1 cellular context compared by ENCODE assay signal in genomic region chr1:3668585-3669300, GRCh38.
TF ChIP-seq lines count a peak whose summit lies in the region.

No MANE protein-coding gene starts in this region.

TF ChIP-seq in HepG2, 621 proteins besides CTCF, POLR2A, EP300 and RAD21 (continued from another document and continues in another):
- TF ChIP-seq FUBP1 (CRISPR knock-in tag; IDR thresholded peaks at IDR 0.05; ENCODE audit: borderline replicate concordance) (no peak), ZNF777 (CRISPR knock-in tag; IDR thresholded peaks at IDR 0.05) (no peak), ZNF12 (CRISPR knock-in tag; IDR thresholded peaks at IDR 0.05) (no peak), FOSL2 (CRISPR knock-in tag; IDR thresholded peaks at IDR 0.05) (peak; percentile 52), JUN (CRISPR knock-in tag; IDR thresholded peaks at IDR 0.05) (no peak), ZNF737 (CRISPR knock-in tag; IDR thresholded peaks at IDR 0.05; ENCODE audit: borderline replicate concordance) (no peak), BORCS8-MEF2B (CRISPR knock-in tag; IDR thresholded peaks at IDR 0.05) (no peak), SMARCC2 (IDR thresholded peaks at IDR 0.05) (no peak), SUZ12 (IDR thresholded peaks at IDR 0.05; ENCODE audit: low read depth, low read length) (no peak), ZBTB8A (CRISPR knock-in tag; IDR thresholded peaks at IDR 0.05; ENCODE audit: borderline replicate concordance, low read depth) (no peak), ZNF251 (CRISPR knock-in tag; IDR thresholded peaks at IDR 0.05) (no peak), ZFP36 (IDR thresholded peaks at IDR 0.05; ENCODE audit: borderline replicate concordance, low read depth, low read length, partially characterized antibody) (no peak), SNAI1 (CRISPR knock-in tag; IDR thresholded peaks at IDR 0.05; ENCODE audit: borderline replicate concordance) (peak; percentile 90; the same call in 1 of the 2 replicates), DNMT3B (CRISPR knock-in tag; conservative IDR thresholded peaks at IDR 0.05) (no peak), FOXA3 (CRISPR knock-in tag; IDR thresholded peaks at IDR 0.05) (peak; percentile 50; the same call in 1 of the 2 replicates), PHF5A (CRISPR knock-in tag; IDR thresholded peaks at IDR 0.05; ENCODE audit: low read depth, unreplicated experiment) (no peak), SIX1 (CRISPR knock-in tag; IDR thresholded peaks at IDR 0.05; ENCODE audit: borderline replicate concordance) (no peak), CEBPG (CRISPR knock-in tag; IDR thresholded peaks at IDR 0.05) (peak; percentile 99), FIP1L1 (IDR thresholded peaks at IDR 0.05; ENCODE audit: borderline replicate concordance, insufficient read depth, low read depth, low read length) (no peak), MIER2 (CRISPR knock-in tag; IDR thresholded peaks at IDR 0.05) (no peak), HNRNPH1 (optimal IDR thresholded peaks at IDR 0.05; ENCODE audit: low read depth, low read length) (no peak), MAZ (IDR thresholded peaks at IDR 0.05; ENCODE audit: borderline replicate concordance, low read depth, low read length) (peak; percentile 47; the same call in 1 of the 2 replicates), MAZ (CRISPR knock-in tag; IDR thresholded peaks at IDR 0.05; ENCODE audit: low read depth) (peak; percentile 55), ZFP36L1 (CRISPR knock-in tag; IDR thresholded peaks at IDR 0.05) (no peak), ZNF775 (CRISPR knock-in tag; IDR thresholded peaks at IDR 0.05; ENCODE audit: borderline replicate concordance) (no peak), ERF (CRISPR knock-in tag; IDR thresholded peaks at IDR 0.05) (peak; percentile 57; the same call in 1 of the 2 replicates), KAT8 (CRISPR knock-in tag; IDR thresholded peaks at IDR 0.05) (no peak), JUNB (CRISPR knock-in tag; IDR thresholded peaks at IDR 0.05; ENCODE audit: borderline replicate concordance) (no peak), CSRNP2 (CRISPR knock-in tag; conservative IDR thresholded peaks at IDR 0.05; ENCODE audit: low read depth) (no peak), SRSF9 (IDR thresholded peaks at IDR 0.05; ENCODE audit: borderline replicate concordance, insufficient read depth, low read depth, low read length, poor library complexity, severe bottlenecking) (no peak), SMYD3 (CRISPR knock-in tag; IDR thresholded peaks at IDR 0.05) (no peak), FOXK2 (IDR thresholded peaks at IDR 0.05) (no peak), ZMYM4 (CRISPR knock-in tag; IDR thresholded peaks at IDR 0.05) (0 out of 2 replicates have a peak, but pooled peaks have one; percentile 26)
- TF ChIP-seq, protein P1, sequence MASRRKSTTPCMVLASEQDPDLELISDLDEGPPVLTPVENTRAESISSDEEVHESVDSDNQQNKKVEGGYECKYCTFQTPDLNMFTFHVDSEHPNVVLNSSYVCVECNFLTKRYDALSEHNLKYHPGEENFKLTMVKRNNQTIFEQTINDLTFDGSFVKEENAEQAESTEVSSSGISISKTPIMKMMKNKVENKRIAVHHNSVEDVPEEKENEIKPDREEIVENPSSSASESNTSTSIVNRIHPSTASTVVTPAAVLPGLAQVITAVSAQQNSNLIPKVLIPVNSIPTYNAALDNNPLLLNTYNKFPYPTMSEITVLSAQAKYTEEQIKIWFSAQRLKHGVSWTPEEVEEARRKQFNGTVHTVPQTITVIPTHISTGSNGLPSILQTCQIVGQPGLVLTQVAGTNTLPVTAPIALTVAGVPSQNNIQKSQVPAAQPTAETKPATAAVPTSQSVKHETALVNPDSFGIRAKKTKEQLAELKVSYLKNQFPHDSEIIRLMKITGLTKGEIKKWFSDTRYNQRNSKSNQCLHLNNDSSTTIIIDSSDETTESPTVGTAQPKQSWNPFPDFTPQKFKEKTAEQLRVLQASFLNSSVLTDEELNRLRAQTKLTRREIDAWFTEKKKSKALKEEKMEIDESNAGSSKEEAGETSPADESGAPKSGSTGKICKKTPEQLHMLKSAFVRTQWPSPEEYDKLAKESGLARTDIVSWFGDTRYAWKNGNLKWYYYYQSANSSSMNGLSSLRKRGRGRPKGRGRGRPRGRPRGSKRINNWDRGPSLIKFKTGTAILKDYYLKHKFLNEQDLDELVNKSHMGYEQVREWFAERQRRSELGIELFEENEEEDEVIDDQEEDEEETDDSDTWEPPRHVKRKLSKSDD (CRISPR knock-in tag; IDR thresholded peaks at IDR 0.05; ENCODE audit: low read depth) = no peak
- TF ChIP-seq, protein P2, sequence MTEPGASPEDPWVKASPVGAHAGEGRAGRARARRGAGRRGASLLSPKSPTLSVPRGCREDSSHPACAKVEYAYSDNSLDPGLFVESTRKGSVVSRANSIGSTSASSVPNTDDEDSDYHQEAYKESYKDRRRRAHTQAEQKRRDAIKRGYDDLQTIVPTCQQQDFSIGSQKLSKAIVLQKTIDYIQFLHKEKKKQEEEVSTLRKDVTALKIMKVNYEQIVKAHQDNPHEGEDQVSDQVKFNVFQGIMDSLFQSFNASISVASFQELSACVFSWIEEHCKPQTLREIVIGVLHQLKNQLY (CRISPR knock-in tag; IDR thresholded peaks at IDR 0.05) = no peak
- TF ChIP-seq, protein P3, sequence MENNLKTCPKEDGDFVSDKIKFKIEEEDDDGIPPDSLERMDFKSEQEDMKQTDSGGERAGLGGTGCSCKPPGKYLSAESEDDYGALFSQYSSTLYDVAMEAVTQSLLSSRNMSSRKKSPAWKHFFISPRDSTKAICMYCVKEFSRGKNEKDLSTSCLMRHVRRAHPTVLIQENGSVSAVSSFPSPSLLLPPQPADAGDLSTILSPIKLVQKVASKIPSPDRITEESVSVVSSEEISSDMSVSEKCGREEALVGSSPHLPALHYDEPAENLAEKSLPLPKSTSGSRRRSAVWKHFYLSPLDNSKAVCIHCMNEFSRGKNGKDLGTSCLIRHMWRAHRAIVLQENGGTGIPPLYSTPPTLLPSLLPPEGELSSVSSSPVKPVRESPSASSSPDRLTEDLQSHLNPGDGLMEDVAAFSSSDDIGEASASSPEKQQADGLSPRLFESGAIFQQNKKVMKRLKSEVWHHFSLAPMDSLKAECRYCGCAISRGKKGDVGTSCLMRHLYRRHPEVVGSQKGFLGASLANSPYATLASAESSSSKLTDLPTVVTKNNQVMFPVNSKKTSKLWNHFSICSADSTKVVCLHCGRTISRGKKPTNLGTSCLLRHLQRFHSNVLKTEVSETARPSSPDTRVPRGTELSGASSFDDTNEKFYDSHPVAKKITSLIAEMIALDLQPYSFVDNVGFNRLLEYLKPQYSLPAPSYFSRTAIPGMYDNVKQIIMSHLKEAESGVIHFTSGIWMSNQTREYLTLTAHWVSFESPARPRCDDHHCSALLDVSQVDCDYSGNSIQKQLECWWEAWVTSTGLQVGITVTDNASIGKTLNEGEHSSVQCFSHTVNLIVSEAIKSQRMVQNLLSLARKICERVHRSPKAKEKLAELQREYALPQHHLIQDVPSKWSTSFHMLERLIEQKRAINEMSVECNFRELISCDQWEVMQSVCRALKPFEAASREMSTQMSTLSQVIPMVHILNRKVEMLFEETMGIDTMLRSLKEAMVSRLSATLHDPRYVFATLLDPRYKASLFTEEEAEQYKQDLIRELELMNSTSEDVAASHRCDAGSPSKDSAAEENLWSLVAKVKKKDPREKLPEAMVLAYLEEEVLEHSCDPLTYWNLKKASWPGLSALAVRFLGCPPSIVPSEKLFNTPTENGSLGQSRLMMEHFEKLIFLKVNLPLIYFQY (CRISPR knock-in tag; IDR thresholded peaks at IDR 0.05; ENCODE audit: borderline replicate concordance) = no peak
- TF ChIP-seq, protein P4, sequence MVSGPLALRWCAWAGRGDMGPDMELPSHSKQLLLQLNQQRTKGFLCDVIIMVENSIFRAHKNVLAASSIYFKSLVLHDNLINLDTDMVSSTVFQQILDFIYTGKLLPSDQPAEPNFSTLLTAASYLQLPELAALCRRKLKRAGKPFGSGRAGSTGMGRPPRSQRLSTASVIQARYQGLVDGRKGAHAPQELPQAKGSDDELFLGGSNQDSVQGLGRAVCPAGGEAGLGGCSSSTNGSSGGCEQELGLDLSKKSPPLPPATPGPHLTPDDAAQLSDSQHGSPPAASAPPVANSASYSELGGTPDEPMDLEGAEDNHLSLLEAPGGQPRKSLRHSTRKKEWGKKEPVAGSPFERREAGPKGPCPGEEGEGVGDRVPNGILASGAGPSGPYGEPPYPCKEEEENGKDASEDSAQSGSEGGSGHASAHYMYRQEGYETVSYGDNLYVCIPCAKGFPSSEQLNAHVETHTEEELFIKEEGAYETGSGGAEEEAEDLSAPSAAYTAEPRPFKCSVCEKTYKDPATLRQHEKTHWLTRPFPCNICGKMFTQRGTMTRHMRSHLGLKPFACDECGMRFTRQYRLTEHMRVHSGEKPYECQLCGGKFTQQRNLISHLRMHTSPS (CRISPR knock-in tag; IDR thresholded peaks at IDR 0.05; ENCODE audit: low read depth) = peak; percentile 79
- TF ChIP-seq, protein P5, sequence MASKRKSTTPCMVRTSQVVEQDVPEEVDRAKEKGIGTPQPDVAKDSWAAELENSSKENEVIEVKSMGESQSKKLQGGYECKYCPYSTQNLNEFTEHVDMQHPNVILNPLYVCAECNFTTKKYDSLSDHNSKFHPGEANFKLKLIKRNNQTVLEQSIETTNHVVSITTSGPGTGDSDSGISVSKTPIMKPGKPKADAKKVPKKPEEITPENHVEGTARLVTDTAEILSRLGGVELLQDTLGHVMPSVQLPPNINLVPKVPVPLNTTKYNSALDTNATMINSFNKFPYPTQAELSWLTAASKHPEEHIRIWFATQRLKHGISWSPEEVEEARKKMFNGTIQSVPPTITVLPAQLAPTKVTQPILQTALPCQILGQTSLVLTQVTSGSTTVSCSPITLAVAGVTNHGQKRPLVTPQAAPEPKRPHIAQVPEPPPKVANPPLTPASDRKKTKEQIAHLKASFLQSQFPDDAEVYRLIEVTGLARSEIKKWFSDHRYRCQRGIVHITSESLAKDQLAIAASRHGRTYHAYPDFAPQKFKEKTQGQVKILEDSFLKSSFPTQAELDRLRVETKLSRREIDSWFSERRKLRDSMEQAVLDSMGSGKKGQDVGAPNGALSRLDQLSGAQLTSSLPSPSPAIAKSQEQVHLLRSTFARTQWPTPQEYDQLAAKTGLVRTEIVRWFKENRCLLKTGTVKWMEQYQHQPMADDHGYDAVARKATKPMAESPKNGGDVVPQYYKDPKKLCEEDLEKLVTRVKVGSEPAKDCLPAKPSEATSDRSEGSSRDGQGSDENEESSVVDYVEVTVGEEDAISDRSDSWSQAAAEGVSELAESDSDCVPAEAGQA (IDR thresholded peaks at IDR 0.05; ENCODE audit: low read depth) = no peak
- TF ChIP-seq, protein P5 (CRISPR knock-in tag; IDR thresholded peaks at IDR 0.05; ENCODE audit: borderline replicate concordance) = no peak
- TF ChIP-seq, protein P6, sequence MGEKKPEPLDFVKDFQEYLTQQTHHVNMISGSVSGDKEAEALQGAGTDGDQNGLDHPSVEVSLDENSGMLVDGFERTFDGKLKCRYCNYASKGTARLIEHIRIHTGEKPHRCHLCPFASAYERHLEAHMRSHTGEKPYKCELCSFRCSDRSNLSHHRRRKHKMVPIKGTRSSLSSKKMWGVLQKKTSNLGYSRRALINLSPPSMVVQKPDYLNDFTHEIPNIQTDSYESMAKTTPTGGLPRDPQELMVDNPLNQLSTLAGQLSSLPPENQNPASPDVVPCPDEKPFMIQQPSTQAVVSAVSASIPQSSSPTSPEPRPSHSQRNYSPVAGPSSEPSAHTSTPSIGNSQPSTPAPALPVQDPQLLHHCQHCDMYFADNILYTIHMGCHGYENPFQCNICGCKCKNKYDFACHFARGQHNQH (CRISPR knock-in tag; IDR thresholded peaks at IDR 0.05) = peak; percentile 50; the same call in 1 of the 2 replicates
- TF ChIP-seq, protein P7, sequence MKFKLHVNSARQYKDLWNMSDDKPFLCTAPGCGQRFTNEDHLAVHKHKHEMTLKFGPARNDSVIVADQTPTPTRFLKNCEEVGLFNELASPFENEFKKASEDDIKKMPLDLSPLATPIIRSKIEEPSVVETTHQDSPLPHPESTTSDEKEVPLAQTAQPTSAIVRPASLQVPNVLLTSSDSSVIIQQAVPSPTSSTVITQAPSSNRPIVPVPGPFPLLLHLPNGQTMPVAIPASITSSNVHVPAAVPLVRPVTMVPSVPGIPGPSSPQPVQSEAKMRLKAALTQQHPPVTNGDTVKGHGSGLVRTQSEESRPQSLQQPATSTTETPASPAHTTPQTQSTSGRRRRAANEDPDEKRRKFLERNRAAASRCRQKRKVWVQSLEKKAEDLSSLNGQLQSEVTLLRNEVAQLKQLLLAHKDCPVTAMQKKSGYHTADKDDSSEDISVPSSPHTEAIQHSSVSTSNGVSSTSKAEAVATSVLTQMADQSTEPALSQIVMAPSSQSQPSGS (CRISPR knock-in tag; IDR thresholded peaks at IDR 0.05) = 0 out of 2 replicates have a peak, but pooled peaks have one; percentile 64
